ENCODE assay signal across 13 cellular contexts in the genomic region with DNA sequence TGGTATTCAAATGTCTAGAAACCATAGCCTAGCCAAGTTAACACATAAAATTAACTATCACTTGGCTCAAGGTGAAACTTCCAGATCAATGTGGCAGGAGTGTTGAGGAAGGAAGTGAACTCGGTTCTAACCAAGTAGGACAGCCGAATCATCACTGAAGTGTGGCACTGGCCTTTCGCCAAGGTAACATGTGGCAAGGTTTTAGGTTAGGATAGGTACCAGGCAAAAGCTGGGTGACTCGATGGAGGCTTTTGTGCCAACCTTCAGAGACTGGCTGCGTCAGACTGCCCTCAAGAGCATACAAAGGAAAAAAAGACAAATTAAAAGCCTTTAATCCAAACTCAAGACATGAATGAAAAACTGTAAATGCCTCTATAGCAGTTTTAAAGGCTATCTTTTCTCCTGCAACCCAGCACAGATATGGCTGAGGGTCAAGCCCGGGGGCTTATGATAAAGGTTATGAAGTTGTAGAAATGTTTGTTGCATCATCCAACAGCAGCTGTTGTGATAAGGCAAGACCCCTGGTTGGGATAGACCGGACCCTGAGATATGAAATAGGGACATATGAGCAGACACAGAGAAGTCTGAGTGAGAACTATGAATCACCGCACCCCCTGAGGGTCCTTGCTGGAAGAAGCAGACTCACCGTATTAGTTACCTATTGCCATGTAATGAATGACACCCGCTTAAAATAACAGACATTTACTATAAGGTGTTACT. TPM values are rescaled to one million over a fixed set of nuclear protein-coding genes. Genes with fewer than 3 reads are reported as not detected.
DNase-seq lines count a peak whose midpoint lies in the region; ATAC-seq and TF ChIP-seq lines count a peak whose summit lies in the region.
"Had no signal": no experiment of that assay in that cellular context is flagged by ENCODE, and none has a peak within 500 bp of the region (broad histone marks: within the 10 kb centered on the region; RNA-seq: fewer than 3 reads in every experiment).

No MANE protein-coding gene starts in this region.

- H3K9me3 Mint-ChIP-seq in activated naive CD4-positive, alpha-beta T cell treated with anti-CD3 and anti-CD28 coated beads, Interleukin-2, amount 10 ng/mL, durations not matched to agents 7 days and 5 days, result no peaks in the 10 kb centered on the region
- H3K9me3 Mint-ChIP-seq in activated T-helper 17 cell treated with anti-CD3 and anti-CD28 coated beads, Interleukin-2, amount 50 U/mL, for 72 hours, result no peaks in the 10 kb centered on the region
- H3K9me3 Mint-ChIP-seq in stimulated activated naive B cell treated with anti-CD40 and anti-IgM and Interleukin-4, amounts not matched to agents 10 μg/mL and 1 μg/mL and 100 μg/mL, for 72 hours, result no peaks in the 10 kb centered on the region
- no peaks in the 10 kb centered on the region for H3K9me3 Mint-ChIP-seq in glutamatergic neuron (ENCODE audit: unreplicated experiment)
- H3K9me3 Mint-ChIP-seq: activated T-cell treated with anti-CD3 and anti-CD28 coated beads, Interleukin-2, amount 50 U/mL, for 4 hours; type B pancreatic cell had no signal

- peak overlapping the region; percentile 91 for H3K27ac Mint-ChIP-seq in activated naive CD4-positive, alpha-beta T cell treated with anti-CD3 and anti-CD28 coated beads, Interleukin-2, amount 10 ng/mL, durations not matched to agents 7 days and 5 days
- H3K27ac Mint-ChIP-seq in activated T-helper 17 cell treated with anti-CD3 and anti-CD28 coated beads, Interleukin-2, amount 50 U/mL, for 72 hours, result peak overlapping the region; percentile 52
- peak overlapping the region; percentile 67 for H3K27ac Mint-ChIP-seq in stimulated activated naive B cell treated with anti-CD40 and anti-IgM and Interleukin-4, amounts not matched to agents 10 μg/mL and 1 μg/mL and 100 μg/mL, for 72 hours
- no peak overlapping the region for H3K27ac Mint-ChIP-seq in glutamatergic neuron (ENCODE audit: unreplicated experiment)
- H3K27ac Mint-ChIP-seq: type B pancreatic cell had no signal

- TF ChIP-seq CTCF in glutamatergic neuron (IDR thresholded peaks at IDR 0.05; ENCODE audit: partially characterized antibody, unreplicated experiment), result no peak

- peaks cover 7% of the 10 kb centered on the region for H3K27me3 Mint-ChIP-seq in activated naive CD4-positive, alpha-beta T cell treated with anti-CD3 and anti-CD28 coated beads, Interleukin-2, amount 10 ng/mL, durations not matched to agents 7 days and 5 days
- peaks cover 4% of the 10 kb centered on the region for H3K27me3 Mint-ChIP-seq in activated T-helper 17 cell treated with anti-CD3 and anti-CD28 coated beads, Interleukin-2, amount 50 U/mL, for 72 hours
- no peaks in the 10 kb centered on the region for H3K27me3 Mint-ChIP-seq in stimulated activated naive B cell treated with anti-CD40 and anti-IgM and Interleukin-4, amounts not matched to agents 10 μg/mL and 1 μg/mL and 100 μg/mL, for 72 hours
- no peaks in the 10 kb centered on the region for H3K27me3 Mint-ChIP-seq in glutamatergic neuron (ENCODE audit: unreplicated experiment)

- no peak for DNase-seq in activated naive CD4-positive, alpha-beta T cell treated with anti-CD3 and anti-CD28 coated beads, Interleukin-2, amount 10 ng/mL, durations not matched to agents 7 days and 5 days
- DNase-seq in activated naive CD4-positive, alpha-beta T cell (lab: John Stamatoyannopoulos, UW), result no peak
- DNase-seq in stimulated activated naive B cell treated with anti-CD40 and anti-IgM and Interleukin-4, amounts not matched to agents 10 μg/mL and 1 μg/mL and 100 μg/mL, for 72 hours, result no peak
- no peak for DNase-seq in glutamatergic neuron
- DNase-seq in stimulated activated CD4-positive, alpha-beta T cell treated with anti-CD3 and anti-CD28 coated beads, Interleukin-12 subunit alpha, Interleukin-12 subunit beta, amount 100 ng/mL, for 4 hours, result no peak
- DNase-seq: activated T-cell treated with anti-CD3 and anti-CD28 coated beads, Interleukin-2, amount 50 U/mL, for 4 hours; KG1; left lung; NCI-H1417 treated with DMSO at 0.1 percent for 48 hours; NCI-H446 had no signal

- H3K36me3 Mint-ChIP-seq in activated naive CD4-positive, alpha-beta T cell treated with anti-CD3 and anti-CD28 coated beads, Interleukin-2, amount 10 ng/mL, durations not matched to agents 7 days and 5 days, result peaks cover 21% of the 10 kb centered on the region
- H3K36me3 Mint-ChIP-seq in activated T-helper 17 cell treated with anti-CD3 and anti-CD28 coated beads, Interleukin-2, amount 50 U/mL, for 72 hours (ENCODE audit: low read depth), result peaks cover 23% of the 10 kb centered on the region
- H3K36me3 Mint-ChIP-seq in stimulated activated naive B cell treated with anti-CD40 and anti-IgM and Interleukin-4, amounts not matched to agents 10 μg/mL and 1 μg/mL and 100 μg/mL, for 72 hours, result peaks cover 7 to 8% of the 10 kb centered on the region in 2 donors
- H3K36me3 Mint-ChIP-seq in glutamatergic neuron (ENCODE audit: unreplicated experiment), result no peaks in the 10 kb centered on the region
- H3K36me3 Mint-ChIP-seq: type B pancreatic cell had no signal

- ATAC-seq in activated T-helper 17 cell treated with anti-CD3 and anti-CD28 coated beads, Interleukin-2, amount 50 U/mL, for 72 hours (replicated peaks), result no peak
- no peak for ATAC-seq in stimulated activated naive B cell treated with anti-CD40 and anti-IgM and Interleukin-4, amounts not matched to agents 10 μg/mL and 1 μg/mL and 100 μg/mL, for 72 hours (replicated peaks)
- ATAC-seq: activated T-cell treated with anti-CD3 and anti-CD28 coated beads, Interleukin-2, amount 50 U/mL, for 4 hours; left lung had no signal

- CTCF ChIA-PET in activated naive CD4-positive, alpha-beta T cell treated with anti-CD3 and anti-CD28 coated beads, Interleukin-2, amount 10 ng/mL, durations not matched to agents 7 days and 5 days (lab: Charles Lee), result interaction anchor here (0.7 to 10.0 kb wide), 3 partner anchors 9 to 108 kb away, joined by 3 to 184 read pairs (median 81); partner anchors contain the start of genes PSMB9, TAP1 and TAP2

- H3K4me3 Mint-ChIP-seq in activated naive CD4-positive, alpha-beta T cell treated with anti-CD3 and anti-CD28 coated beads, Interleukin-2, amount 10 ng/mL, durations not matched to agents 7 days and 5 days, result no peak overlapping the region
- no peak overlapping the region for H3K4me3 Mint-ChIP-seq in activated T-helper 17 cell treated with anti-CD3 and anti-CD28 coated beads, Interleukin-2, amount 50 U/mL, for 72 hours
- no peak overlapping the region for H3K4me3 Mint-ChIP-seq in stimulated activated naive B cell treated with anti-CD40 and anti-IgM and Interleukin-4, amounts not matched to agents 10 μg/mL and 1 μg/mL and 100 μg/mL, for 72 hours
- no peak overlapping the region for H3K4me3 Mint-ChIP-seq in glutamatergic neuron (ENCODE audit: unreplicated experiment)
- H3K4me3 Mint-ChIP-seq: activated T-cell treated with anti-CD3 and anti-CD28 coated beads, Interleukin-2, amount 50 U/mL, for 4 hours; type B pancreatic cell had no signal

- peaks cover 38% of the 10 kb centered on the region for H3K4me1 Mint-ChIP-seq in activated naive CD4-positive, alpha-beta T cell treated with anti-CD3 and anti-CD28 coated beads, Interleukin-2, amount 10 ng/mL, durations not matched to agents 7 days and 5 days
- peaks cover 23% of the 10 kb centered on the region for H3K4me1 Mint-ChIP-seq in activated T-helper 17 cell treated with anti-CD3 and anti-CD28 coated beads, Interleukin-2, amount 50 U/mL, for 72 hours
- H3K4me1 Mint-ChIP-seq in stimulated activated naive B cell treated with anti-CD40 and anti-IgM and Interleukin-4, amounts not matched to agents 10 μg/mL and 1 μg/mL and 100 μg/mL, for 72 hours, result peaks cover 22 to 40% of the 10 kb centered on the region in 2 donors
- no peaks in the 10 kb centered on the region for H3K4me1 Mint-ChIP-seq in glutamatergic neuron (ENCODE audit: low read depth, unreplicated experiment)

RNA-seq across cellular contexts. Expression of gene PSMB9, which starts 11.9 kb away (rescaled TPM):
- 100 to 1,000 TPM; 203 to 215 TPM for total RNA-seq in activated T-helper 17 cell treated with anti-CD3 and anti-CD28 coated beads, Interleukin-2, amount 50 U/mL, for 72 hours
- not detected for total RNA-seq in glutamatergic neuron (ENCODE audit: unreplicated experiment)

RNA-seq across cellular contexts. Expression of gene TAP1, which starts 12.4 kb away (rescaled TPM):
- 100 to 1,000 TPM; 302 to 387 TPM for total RNA-seq in activated T-helper 17 cell treated with anti-CD3 and anti-CD28 coated beads, Interleukin-2, amount 50 U/mL, for 72 hours
- 0.25 TPM for total RNA-seq in glutamatergic neuron (ENCODE audit: unreplicated experiment)

RNA-seq across cellular contexts. Expression of gene PSMB8, which starts 22.0 kb away (rescaled TPM):
- 100 to 1,000 TPM; 286 to 344 TPM for total RNA-seq in activated T-helper 17 cell treated with anti-CD3 and anti-CD28 coated beads, Interleukin-2, amount 50 U/mL, for 72 hours
- total RNA-seq in glutamatergic neuron (ENCODE audit: unreplicated experiment), result not detected

RNA-seq across cellular contexts. Expression of gene TAP2, which starts 27.3 kb away (rescaled TPM):
- total RNA-seq in activated T-helper 17 cell treated with anti-CD3 and anti-CD28 coated beads, Interleukin-2, amount 50 U/mL, for 72 hours, result 100 to 1,000 TPM in 1 of 2 donors, 10 to 100 TPM in 1; 94.0 to 169 TPM
- 1.9 TPM for total RNA-seq in glutamatergic neuron (ENCODE audit: unreplicated experiment)

RNA-seq across cellular contexts. Expression of gene HLA-DOB, which starts 49.1 kb away (rescaled TPM):
- 1 to 10 TPM; 2.8 to 4.2 TPM for total RNA-seq in activated T-helper 17 cell treated with anti-CD3 and anti-CD28 coated beads, Interleukin-2, amount 50 U/mL, for 72 hours
- total RNA-seq in glutamatergic neuron (ENCODE audit: unreplicated experiment), result not detected
- total RNA-seq: pulmonary artery endothelial cell had no signal

Comparison
In these comparisons a context has a peak if more than half of its experiments do, and no peak if none do; other contexts are left out.
1. RNA of gene PSMB9, which starts 11.9 kb away (total RNA-seq): 203 to 215 TPM in activated T-helper 17 cell treated with anti-CD3 and anti-CD28 coated beads, Interleukin-2, amount 50 U/mL, for 72 hours; not detected in glutamatergic neuron (single experiment); every median in the first group is over 100 times any median in the second.
2. RNA of gene TAP1, which starts 12.4 kb away (total RNA-seq): 302 to 387 TPM in activated T-helper 17 cell treated with anti-CD3 and anti-CD28 coated beads, Interleukin-2, amount 50 U/mL, for 72 hours; 0.25 TPM in glutamatergic neuron (single experiment); every median in the first group is over 100 times any median in the second.
3. RNA of gene PSMB8, which starts 22.0 kb away (total RNA-seq): 286 to 344 TPM in activated T-helper 17 cell treated with anti-CD3 and anti-CD28 coated beads, Interleukin-2, amount 50 U/mL, for 72 hours; not detected in glutamatergic neuron (single experiment); every median in the first group is over 100 times any median in the second.